In the genomic region with DNA sequence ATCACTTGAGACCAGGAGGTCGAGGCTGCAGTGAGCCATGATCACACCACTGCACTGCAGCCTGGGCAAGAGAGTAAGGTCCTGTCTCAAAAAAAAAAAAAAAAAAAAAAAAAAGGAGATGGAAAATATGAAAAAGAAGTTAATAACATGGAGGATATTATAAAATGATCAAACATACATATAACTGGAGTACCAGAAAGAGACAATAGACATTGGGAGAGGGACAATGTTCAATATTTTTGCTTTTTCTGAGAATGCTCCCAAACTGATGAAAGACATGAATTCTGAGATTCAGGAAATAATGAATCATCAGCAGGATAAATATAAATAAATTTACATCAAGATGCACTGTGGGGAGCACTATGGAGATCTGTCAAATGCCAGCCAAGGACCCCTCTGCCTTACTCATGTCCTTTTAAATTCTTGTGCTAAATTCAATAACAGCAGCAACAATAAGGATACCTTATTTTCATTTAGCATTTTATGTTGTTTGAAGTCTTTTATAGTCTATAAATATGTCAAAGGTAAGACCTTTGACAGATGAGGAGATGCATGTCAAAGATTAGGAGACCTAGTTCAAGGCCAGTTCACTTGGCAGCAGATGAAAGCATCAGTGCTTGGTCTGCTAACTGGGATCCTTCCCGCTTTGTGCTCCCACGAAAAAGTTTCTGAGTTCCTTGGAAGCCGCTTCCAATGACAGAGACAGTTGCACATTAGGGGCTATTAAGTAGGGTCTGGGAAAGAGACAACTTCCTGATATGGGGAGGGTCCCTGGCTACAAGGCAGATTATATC, we compare ENCODE assay signal across 25 cellular contexts.
DNase-seq lines count a peak whose midpoint lies in the region; ATAC-seq, FAIRE-seq and TF ChIP-seq lines count a peak whose summit lies in the region.
"Had no signal": no experiment of that assay in that cellular context is flagged by ENCODE, and none has a peak within 500 bp of the region (broad histone marks: within the 10 kb centered on the region; RNA-seq: fewer than 3 reads in every experiment).

No MANE protein-coding gene starts in this region.

- no peak for TF ChIP-seq CTCF in HEK293 (tag by site-specific recombination; IDR thresholded peaks at IDR 0.05)
- TF ChIP-seq CTCF in hepatocyte (IDR thresholded peaks at IDR 0.05; ENCODE audit: poor library complexity): no peak
- TF ChIP-seq CTCF in HepG2 (CRISPR knock-in tag; IDR thresholded peaks at IDR 0.05): no peak
- no peak for TF ChIP-seq CTCF in nephron progenitor cell (IDR thresholded peaks at IDR 0.05)

- no TSS peak for BruUV-seq in HepG2 (replicated peaks; lab: Mats Ljungman, UMichigan)

- CTCF ChIA-PET in HEK293 (lab: Yijun Ruan, JAX) (no interaction called here), HepG2 (lab: Yijun Ruan, JAX; ENCODE audit: low intra/inter-chr PET ratio, low total read pairs) (no interaction called here)

- no peak overlapping the region for H3K27ac Mint-ChIP-seq in nephron progenitor cell
- H3K27ac Mint-ChIP-seq: B cell; CD4-positive, CD25-positive, alpha-beta regulatory T cell; CD8-positive, alpha-beta T cell had no signal

- peaks cover 48% of the 10 kb centered on the region for H3K9me3 Mint-ChIP-seq in nephron progenitor cell

- no peak for DNase-seq in hepatocyte (ENCODE audit: low spot score)
- peak; percentile 40 for DNase-seq in HepG2 (ENCODE audit: low spot score)
- DNase-seq in nephron progenitor cell: no peak
- DNase-seq in left colon: no peak
- DNase-seq: Caco-2; CD4-positive, CD25-positive, alpha-beta regulatory T cell; CD8-positive, alpha-beta T cell; DMS 273 treated with DMSO at 0.1 percent for 48 hours; DMS79; EL; GDM1; GM23248; H7; HCEC 1CT had no signal

- H3K27me3 ChIP-seq in hepatocyte: no peaks in the 10 kb centered on the region
- H3K27me3 ChIP-seq in HepG2 (ENCODE audit: control insufficient read depth in 1 of 2, insufficient read depth in 2 of 2, low read length in 2 of 2): no peaks in the 10 kb centered on the region
- H3K27me3 ChIP-seq: BLaER1 had no signal

- in situ Hi-C loops in HepG2 (cut with HindIII; ENCODE audit: extremely low pct_ligation_motif_present, low pct_unique_long_range_greater_than_20kb): no loop called here

- H3K36me3 Mint-ChIP-seq in nephron progenitor cell (ENCODE audit: low read depth): peaks cover 30% of the 10 kb centered on the region
- H3K36me3 Mint-ChIP-seq: CD4-positive, CD25-positive, alpha-beta regulatory T cell; CD8-positive, alpha-beta T cell had no signal

- no peaks in the 10 kb centered on the region for H3K27me3 Mint-ChIP-seq in nephron progenitor cell (ENCODE audit: low read depth, poor library complexity)
- H3K27me3 Mint-ChIP-seq: CD4-positive, CD25-positive, alpha-beta regulatory T cell had no signal

- H4K20me1 ChIP-seq in hepatocyte (ENCODE audit: insufficient read depth, poor library complexity, severe bottlenecking): no peaks in the 10 kb centered on the region
- H4K20me1 ChIP-seq in HepG2 (ENCODE audit: insufficient read depth, low read length): no peaks in the 10 kb centered on the region
- H4K20me1 ChIP-seq: BLaER1 had no signal

- H3K79me2 ChIP-seq in hepatocyte (no peaks in the 10 kb centered on the region), HepG2 (ENCODE audit: insufficient read depth, low read length) (no peaks in the 10 kb centered on the region)

- TF ChIP-seq RAD21 in HepG2 (CRISPR knock-in tag; IDR thresholded peaks at IDR 0.05): no peak

- H3K4me1 ChIP-seq in HEK293 (ENCODE audit: control insufficient read depth, insufficient read depth, low read length) (no peaks in the 10 kb centered on the region), hepatocyte (ENCODE audit: insufficient read depth) (peaks cover 3% of the 10 kb centered on the region), HepG2 (ENCODE audit: insufficient read depth, low read length) (peaks cover 34% of the 10 kb centered on the region)
- H3K4me1 ChIP-seq: BLaER1 had no signal

- intact Hi-C loops in HepG2 (cut with micrococcal nuclease; ENCODE audit: unreplicated experiment) (no loop called here), left colon (cut with DNase I, micrococcal nuclease) (no loop called here)

- peak in 1 of 2 experiments; percentile 37; a peak in 1 of 4 replicates for TF ChIP-seq EP300 in HepG2 (IDR thresholded peaks at IDR 0.05; ENCODE audit: low read depth in 2 of 2, low read length in 2 of 2)
- no peak for TF ChIP-seq EP300 in HepG2 (CRISPR knock-in tag; IDR thresholded peaks at IDR 0.05; ENCODE audit: borderline replicate concordance)

- TF ChIP-seq POLR2A in HepG2 (IDR thresholded peaks at IDR 0.05; ENCODE audit: insufficient read depth in 1 of 2, low read depth in 2 of 2, low read length in 2 of 2): no peak

- H3K4me3 ChIP-seq in HEK293 (ENCODE audit: low read depth, low read length) (no peak overlapping the region), hepatocyte (no peak overlapping the region), HepG2 (replicated peaks in 1 of 3; ENCODE audit: insufficient read depth in 1 of 3, low read depth in 2 of 3, low read length in 3 of 3) (peak overlapping the region in 2 of 3 experiments; percentile 20 to 25; a peak in 2 of 6 replicates)
- H3K4me3 ChIP-seq: BLaER1, GM12878, GM23248 had no signal

- H3K4me2 ChIP-seq in hepatocyte: peak overlapping the region; percentile 9
- H3K4me2 ChIP-seq in HepG2 (ENCODE audit: low read depth, low read length): peak overlapping the region; percentile 72
- H3K4me2 ChIP-seq: BLaER1 had no signal

- FAIRE-seq in HepG2 (lab: Jason Lieb, UNC): no peak
- FAIRE-seq: A204.1, D721Med, GM12878, GM19239, H1 had no signal

- no peak overlapping the region for H2AFZ ChIP-seq in hepatocyte
- H2AFZ ChIP-seq in HepG2 (ENCODE audit: low read length): no peak overlapping the region
- H2AFZ ChIP-seq: GM23248 had no signal

- peak; percentile 46 for ATAC-seq in HepG2
- ATAC-seq in HG03378 (IDR thresholded peaks at IDR 0.05; ENCODE audit: unreplicated experiment): no peak
- no peak for ATAC-seq in left colon
- ATAC-seq: CD8-positive, alpha-beta T cell; GM12878 had no signal

- WGBS in hepatocyte (ENCODE audit: low lambda C conversion rate, missing lambda C conversion rate): 59% methylated on average over 4 of the region's 4 CpGs
- WGBS in HepG2 (ENCODE audit: low lambda C conversion rate): 10% methylated on average over 4 of the region's 4 CpGs

- no peak overlapping the region for H3K4me3 Mint-ChIP-seq in nephron progenitor cell
- H3K4me3 Mint-ChIP-seq: B cell; CD4-positive, CD25-positive, alpha-beta regulatory T cell; CD8-positive, alpha-beta T cell had no signal

- H3K9me3 ChIP-seq in HEK293 (ENCODE audit: control insufficient read depth, insufficient read depth, low read depth, low read length) (no peaks in the 10 kb centered on the region), hepatocyte (ENCODE audit: low read depth) (no peaks in the 10 kb centered on the region), HepG2 (ENCODE audit: low read length) (peaks cover 21% of the 10 kb centered on the region)

- H3K36me3 ChIP-seq in HEK293 (ENCODE audit: control insufficient read depth in 2 of 2, insufficient read depth in 1 of 2, low read length in 2 of 2): no peaks in the 10 kb centered on the region
- no peaks in the 10 kb centered on the region for H3K36me3 ChIP-seq in hepatocyte (replicated peaks; ENCODE audit: insufficient read depth, low read depth)
- no peaks in the 10 kb centered on the region for H3K36me3 ChIP-seq in HepG2 (replicated peaks in 1 of 2; ENCODE audit: control insufficient read depth in 1 of 2, insufficient read depth in 2 of 2, low read length in 2 of 2)
- H3K36me3 ChIP-seq: BLaER1 had no signal

- POLR2A ChIA-PET in HEK293 (lab: Yijun Ruan, JAX) (no interaction called here), HepG2 (lab: Yijun Ruan, JAX) (interaction anchor here (0.7 to 1.1 kb wide), 2 partner anchors 14 to 35 kb away, joined by 3 read pairs; no protein-coding TSS in a partner anchor)

- peaks cover 7% of the 10 kb centered on the region for H3K4me1 Mint-ChIP-seq in nephron progenitor cell
- H3K4me1 Mint-ChIP-seq: B cell; CD4-positive, CD25-positive, alpha-beta regulatory T cell had no signal

- H3K27ac ChIP-seq in HEK293 (ENCODE audit: extremely low read depth, low read depth, low read length) (no peak overlapping the region), hepatocyte (peak overlapping the region; percentile 56), HepG2 (ENCODE audit: extremely low read length, insufficient read depth, low read length) (peak overlapping the region; percentile 74)
- H3K27ac ChIP-seq: 22Rv1, BLaER1, C4-2B, GM23248 had no signal

- H3K9ac ChIP-seq in HepG2 (ENCODE audit: insufficient read depth, low read depth, low read length): peak overlapping the region; percentile 32; the same call in 1 of the 2 replicates
- H3K9ac ChIP-seq: BLaER1, GM23248 had no signal

- H3K9me2 ChIP-seq in hepatocyte (replicated peaks; ENCODE audit: insufficient read depth): no peaks in the 10 kb centered on the region

TF ChIP-seq in HEK293, 187 proteins besides CTCF, POLR2A, EP300 and RAD21 (continues in another document):
- TF ChIP-seq ZNF133 (tag by site-specific recombination; IDR thresholded peaks at IDR 0.05): peak; percentile 99
- peak; percentile 31; the same call in 1 of the 2 replicates for TF ChIP-seq ZNF610 (tag by site-specific recombination; IDR thresholded peaks at IDR 0.05; ENCODE audit: borderline replicate concordance)
- peak; percentile 69 for TF ChIP-seq SETDB1 (IDR thresholded peaks at IDR 0.05; ENCODE audit: insufficient read length, low read length)
- TF ChIP-seq ZNF558 (tag by site-specific recombination; IDR thresholded peaks at IDR 0.05): peak; percentile 75; the same call in 1 of the 2 replicates

TF ChIP-seq in HepG2, 621 proteins besides CTCF, POLR2A, EP300 and RAD21 (continues in another document):
- TF ChIP-seq NFE2L1 (CRISPR knock-in tag; IDR thresholded peaks at IDR 0.05; ENCODE audit: borderline replicate concordance) (no peak), BCL6 (CRISPR knock-in tag; IDR thresholded peaks at IDR 0.05) (peak; percentile 33; the same call in 1 of the 2 replicates), ZMYM4 (CRISPR knock-in tag; IDR thresholded peaks at IDR 0.05) (peak; percentile 6; the same call in 1 of the 2 replicates), NR2F2 (IDR thresholded peaks at IDR 0.05; ENCODE audit: borderline replicate concordance, low read depth) (peak; percentile 62), NCOA2 (CRISPR knock-in tag; IDR thresholded peaks at IDR 0.05) (peak; percentile 24), NCOR1 (IDR thresholded peaks at IDR 0.05; ENCODE audit: borderline replicate concordance, low read length) (peak; percentile 59; the same call in 1 of the 2 replicates), TCF7 (IDR thresholded peaks at IDR 0.05; ENCODE audit: low read depth) (peak; percentile 64), RXRA (CRISPR knock-in tag; IDR thresholded peaks at IDR 0.05) (peak; percentile 52; the same call in 1 of the 2 replicates), NR2F6 (IDR thresholded peaks at IDR 0.05) (no peak; the same call in 1 of the 2 replicates), NR2F6 (CRISPR knock-in tag; IDR thresholded peaks at IDR 0.05) (0 out of 2 replicates have a peak, but pooled peaks have one; percentile 29), RARA (CRISPR knock-in tag; IDR thresholded peaks at IDR 0.05) (peak; percentile 92), PPARG (CRISPR knock-in tag; conservative IDR thresholded peaks at IDR 0.05) (peak; percentile 77), HDAC1 (CRISPR knock-in tag; IDR thresholded peaks at IDR 0.05) (peak; percentile 47), NR2F1 (CRISPR knock-in tag; IDR thresholded peaks at IDR 0.05) (peak; percentile 12 to 16; a peak in 1 of 4 replicates)

Comparison
In these comparisons a context has a peak if more than half of its experiments do, and no peak if none do; other contexts are left out.
1. H3K4me3 ChIP-seq: peak in HepG2 (2 of 3); none in HEK293 (single experiment) and hepatocyte (single experiment).
2. Of the 63 proteins assayed by ChIP-seq in both HepG2 and HEK293: peak only in HepG2: none; only in HEK293: SETDB1 and ZNF558; in both: none; in neither: 61.